ENCODE assay signal across 8 cellular contexts in genomic region chr6:131135244-131136020, GRCh38. TPM values are rescaled to one million over a fixed set of nuclear protein-coding genes. Genes with fewer than 3 reads are reported as not detected.
A peak's percentile ranks its signal among the peaks of the same experiment; 100 is the strongest.
DNase-seq lines count a peak whose midpoint lies in the region; ATAC-seq and TF ChIP-seq lines count a peak whose summit lies in the region.

AKAP7 (plus strand) TSS chr6:131135467; CDS start chr6:131135764, 297 bp downstream.

- peak; percentile 85 for DNase-seq in GM13977 (ENCODE audit: low spot score)
- DNase-seq in NCI-H146 treated with DMSO at 0.1 percent for 48 hours (lab: John Stamatoyannopoulos, UW; ENCODE audit: unreplicated experiment), result peak; percentile 82
- DNase-seq in activated CD8-positive, alpha-beta T cell treated with anti-CD3 and anti-CD28 coated beads, Interleukin-2, amount 10 ng/mL, durations not matched to agents 7 days and 5 days, result peak; percentile 69
- DNase-seq in effector CD8-positive, alpha-beta T cell (lab: John Stamatoyannopoulos, UW), result peak; percentile 25
- DNase-seq in lung microvascular endothelial cell (ENCODE audit: low read depth in 2 of 2), result peak; percentile 64 to 75
- peak; percentile 21 to 46 (median 31) for DNase-seq in stimulated activated CD4-positive, alpha-beta T cell treated with anti-CD3 and anti-CD28 coated beads, TNF-alpha, amount 100 ng/mL, for 48 hours (ENCODE audit: low read depth in 3 of 3)
- DNase-seq in NCI-H2107 treated with DMSO at 0.1 percent for 48 hours (lab: John Stamatoyannopoulos, UW; ENCODE audit: unreplicated experiment), result no peak

- no peaks in the 10 kb centered on the region for H3K9me3 Mint-ChIP-seq in activated CD8-positive, alpha-beta T cell treated with anti-CD3 and anti-CD28 coated beads, Interleukin-2, amount 10 ng/mL, durations not matched to agents 7 days and 5 days (ENCODE audit: insufficient read depth)

- in situ Hi-C loops in GM13977 (cut with MboI; ENCODE audit: low pct_unique_long_range_greater_than_20kb, low sequenced_read_pairs, unreplicated experiment), result no loop called here

- H3K4me3 Mint-ChIP-seq in activated CD8-positive, alpha-beta T cell treated with anti-CD3 and anti-CD28 coated beads, Interleukin-2, amount 10 ng/mL, durations not matched to agents 7 days and 5 days, result peak within 1 kb of the TSS; percentile 82

- no peak for TF ChIP-seq CTCF in GM13977 (IDR thresholded peaks at IDR 0.05; ENCODE audit: extremely low read depth, insufficient read depth, missing control alignments)

- peak within 1 kb of the TSS; percentile 93 for H3K27ac Mint-ChIP-seq in activated CD8-positive, alpha-beta T cell treated with anti-CD3 and anti-CD28 coated beads, Interleukin-2, amount 10 ng/mL, durations not matched to agents 7 days and 5 days

- peak; percentile 85 for ATAC-seq in HG02588 (IDR thresholded peaks at IDR 0.05; ENCODE audit: unreplicated experiment)
- peak; percentile 86 for ATAC-seq in activated CD8-positive, alpha-beta T cell treated with anti-CD3 and anti-CD28 coated beads, Interleukin-2, amount 10 ng/mL, durations not matched to agents 7 days and 5 days

- peaks cover 19% of the 10 kb centered on the region for H3K4me1 Mint-ChIP-seq in activated CD8-positive, alpha-beta T cell treated with anti-CD3 and anti-CD28 coated beads, Interleukin-2, amount 10 ng/mL, durations not matched to agents 7 days and 5 days (ENCODE audit: low read depth)

- peaks cover 7% of the 10 kb centered on the region for H3K36me3 Mint-ChIP-seq in activated CD8-positive, alpha-beta T cell treated with anti-CD3 and anti-CD28 coated beads, Interleukin-2, amount 10 ng/mL, durations not matched to agents 7 days and 5 days (ENCODE audit: low read depth)

- CTCF ChIA-PET in activated CD8-positive, alpha-beta T cell treated with anti-CD3 and anti-CD28 coated beads, Interleukin-2, amount 10 ng/mL, durations not matched to agents 7 days and 5 days (lab: Charles Lee), result no interaction called here

- peaks cover 7% of the 10 kb centered on the region for H3K27me3 Mint-ChIP-seq in activated CD8-positive, alpha-beta T cell treated with anti-CD3 and anti-CD28 coated beads, Interleukin-2, amount 10 ng/mL, durations not matched to agents 7 days and 5 days (ENCODE audit: low read depth)

- POLR2A ChIA-PET in activated CD8-positive, alpha-beta T cell treated with anti-CD3 and anti-CD28 coated beads, Interleukin-2, amount 10 ng/mL, durations not matched to agents 7 days and 5 days (lab: Charles Lee), result no interaction called here

RNA-seq across cellular contexts. Expression of gene AKAP7, which starts in this region (rescaled TPM):
- 1 to 10 TPM; 7.8 to 9.1 TPM for total RNA-seq in activated CD8-positive, alpha-beta T cell treated with anti-CD3 and anti-CD28 coated beads, Interleukin-2, amount 10 ng/mL, durations not matched to agents 7 days and 5 days
- total RNA-seq in lung microvascular endothelial cell, result 2.0 and 2.4 TPM in 2 replicates
